20 cellular contexts compared by ENCODE assay signal in the genomic region with DNA sequence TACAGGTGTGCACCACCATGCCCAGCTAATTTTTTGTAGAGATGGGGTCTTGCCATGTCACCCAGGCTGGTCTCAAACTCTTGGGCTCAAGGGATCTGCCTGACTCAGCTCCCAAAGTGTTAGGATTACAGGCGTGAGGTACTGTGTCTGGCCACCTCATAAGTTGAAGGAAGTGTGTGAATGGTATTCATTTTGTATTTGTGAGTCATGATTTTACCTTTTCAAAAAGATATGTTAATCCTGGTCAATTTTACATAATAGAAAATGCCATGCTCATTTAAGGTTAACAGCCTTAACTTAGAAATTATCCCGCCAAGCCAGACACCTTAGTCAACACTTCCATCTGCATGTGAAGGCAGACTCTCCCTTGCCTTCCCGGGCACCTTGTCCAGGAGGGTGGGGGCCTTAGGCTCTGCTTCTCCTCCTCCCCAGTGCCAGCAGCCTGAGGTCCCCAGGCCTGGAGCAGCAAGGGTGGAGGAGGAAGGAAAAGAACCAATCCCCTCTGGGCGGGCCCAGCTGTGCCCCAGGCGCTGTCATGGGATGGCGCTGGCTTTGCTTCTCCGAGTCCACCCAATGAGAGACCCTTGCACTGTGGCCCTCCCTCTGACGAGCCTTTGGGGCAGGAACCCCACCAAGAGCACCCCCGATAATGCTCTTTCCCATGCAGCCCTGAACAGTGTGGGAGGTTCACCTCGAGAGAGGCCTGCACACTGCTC.
A peak's percentile ranks its signal among the peaks of the same experiment; 100 is the strongest.
DNase-seq lines count a peak whose midpoint lies in the region; ATAC-seq and TF ChIP-seq lines count a peak whose summit lies in the region.
"Had no signal": no experiment of that assay in that cellular context is flagged by ENCODE, and none has a peak within 500 bp of the region (broad histone marks: within the 10 kb centered on the region; RNA-seq: fewer than 3 reads in every experiment).

No MANE protein-coding gene starts in this region.

- TF ChIP-seq CTCF in RWPE1 (conservative IDR thresholded peaks at IDR 0.05; ENCODE audit: low read depth) (no peak), retinal pigment epithelial cell (conservative IDR thresholded peaks at IDR 0.05; ENCODE audit: low read depth, low read length) (no peak)

- H3K27ac ChIP-seq in RWPE1 (peak overlapping the region; percentile 69), epithelial cell of prostate (no peak overlapping the region)
- H3K27ac ChIP-seq: 22Rv1 had no signal

- ATAC-seq in HG03097 (IDR thresholded peaks at IDR 0.05; ENCODE audit: low FRiP score, unreplicated experiment): no peak
- ATAC-seq: Panc1 had no signal

- CTCF ChIA-PET in RWPE1 (lab: Yijun Ruan, JAX): no interaction called here

- DNase-seq in activated effector memory CD4-positive, alpha-beta T cell treated with anti-CD3 and anti-CD28 coated beads, Interleukin-2, amount 50 U/mL, for 16 hours: peak; percentile 41
- DNase-seq in activated effector memory CD4-positive, alpha-beta T cell treated with Interleukin-2 at 50 U/mL for 16 hours: no peak
- DNase-seq in RWPE1 (ENCODE audit: low spot score) (peak; percentile 12), epithelial cell of prostate (ENCODE audit: low read depth, low spot score) (peak; percentile 14), retinal pigment epithelial cell (ENCODE audit: low read depth) (peak; percentile 59), COLO668 (lab: John Stamatoyannopoulos, UW; ENCODE audit: unreplicated experiment) (no peak), T-helper 2 cell (no peak)
- DNase-seq: H7, KG1, MM.1S, NCI-H1048, NCI-H1417, NCI-H1694, NCI-H2029 treated with DMSO at 0.1 percent for 48 hours, NCI-H446 treated with DMSO at 0.1 percent for 48 hours, NCI-H526, SK-N-SH had no signal

- POLR2A ChIA-PET in RWPE1 (lab: Yijun Ruan, JAX; ENCODE audit: low non-redundant PET): no interaction called here

- no peak overlapping the region for H3K4me3 ChIP-seq in retinal pigment epithelial cell (ENCODE audit: low read length)

Comparison
In these comparisons a context has a peak if more than half of its experiments do, and no peak if none do; other contexts are left out.
1. DNase-seq: peak in activated effector memory CD4-positive, alpha-beta T cell treated with anti-CD3 and anti-CD28 coated beads, Interleukin-2, amount 50 U/mL, for 16 hours (single experiment), RWPE1 (single experiment), epithelial cell of prostate (single experiment) and retinal pigment epithelial cell (single experiment); none in activated effector memory CD4-positive, alpha-beta T cell treated with Interleukin-2 at 50 U/mL for 16 hours (single experiment), COLO668 (single experiment) and T-helper 2 cell (0 of 5).